ENCODE assay signal across 1 cellular context in genomic region chr11:3775761-3776406, GRCh38.
TF ChIP-seq lines count a peak whose summit lies in the region.

No MANE protein-coding gene starts in this region.

TF ChIP-seq in SK-N-SH treated with all-trans-retinoic acid at 6 μM for 48 hours, 23 proteins besides CTCF, POLR2A, EP300 and RAD21 (continued from another document):
- no peak for TF ChIP-seq CREB5 (CRISPR knock-in tag; IDR thresholded peaks at IDR 0.05; ENCODE audit: low read depth)
- no peak for TF ChIP-seq ARNTL (CRISPR knock-in tag; IDR thresholded peaks at IDR 0.05; ENCODE audit: borderline replicate concordance, low read depth)
- no peak for TF ChIP-seq TCF4 (CRISPR knock-in tag; IDR thresholded peaks at IDR 0.05; ENCODE audit: borderline replicate concordance)
TF ChIP-seq in SK-N-SH treated with all-trans-retinoic acid at 6 μM for 48 hours: peak in this region for 0.
